8 cellular contexts compared by ENCODE assay signal in genomic region chrX:129925305-129926092, GRCh38. TPM values are rescaled to one million over a fixed set of nuclear protein-coding genes. Genes with fewer than 3 reads are reported as not detected.
A peak's percentile ranks its signal among the peaks of the same experiment; 100 is the strongest.
DNase-seq lines count a peak whose midpoint lies in the region; ATAC-seq and TF ChIP-seq lines count a peak whose summit lies in the region.

No MANE protein-coding gene starts in this region.

- H3K36me3 ChIP-seq in Caco-2 (ENCODE audit: control insufficient read depth, insufficient read depth, low read length), result no peaks in the 10 kb centered on the region; the same call in 1 of the 2 replicates

- no peaks in the 10 kb centered on the region for H3K9me3 ChIP-seq in Caco-2

- DNase-seq in Caco-2 (peak; percentile 57 to 75), H4 (ENCODE audit: low spot score) (peak; percentile 42), NCI-H345 (lab: John Stamatoyannopoulos, UW) (peak; percentile 53), dorsolateral prefrontal cortex (peak; percentile 43 to 81 (median 70)), memory B cell (ENCODE audit: low spot score in 2 of 2) (peak; percentile 68 to 70)
- DNase-seq in activated CD4-positive, alpha-beta T cell treated with anti-CD3 and anti-CD28 coated beads, Interleukin-2, amount 50 U/mL, for 4 hours, result peak; percentile 55 to 59
- DNase-seq in stimulated activated CD8-positive, alpha-beta memory T cell treated with anti-CD3 and anti-CD28 coated beads, Interleukin-2, amount 100 ng/mL, for 1 hour (ENCODE audit: low read depth in 2 of 2), result peak; percentile 35 to 53

- H3K4me3 Mint-ChIP-seq in Caco-2 (ENCODE audit: unreplicated experiment) (no peak overlapping the region), memory B cell (no peak overlapping the region)

- ATAC-seq in memory B cell (ENCODE audit: low read depth) (peak; percentile 76), GM19035 (IDR thresholded peaks at IDR 0.05; ENCODE audit: unreplicated experiment) (no peak)

- H3K4me1 ChIP-seq in Caco-2, result no peaks in the 10 kb centered on the region

- intact Hi-C loops in Caco-2 (cut with micrococcal nuclease; ENCODE audit: unreplicated experiment), result loop anchor here (1.0 to 2.0 kb wide), 2 partner anchors 103 to 135 kb away; no protein-coding TSS in a partner anchor
- intact Hi-C loops in dorsolateral prefrontal cortex (cut with DNase I), result loop anchor here (2.0 to 10.0 kb wide), 4 partner anchors 102 to 321 kb away; no protein-coding TSS in a partner anchor

- no peaks in the 10 kb centered on the region for H3K27me3 Mint-ChIP-seq in Caco-2 (ENCODE audit: insufficient read depth, unreplicated experiment)
- H3K27me3 Mint-ChIP-seq in memory B cell, result no peaks in the 10 kb centered on the region

- BruUV-seq in Caco-2 (replicated peaks; lab: Mats Ljungman, UMichigan), result no TSS peak

- CTCF ChIA-PET in Caco-2 (lab: Charles Lee), result interaction anchor here (0.6 to 1.7 kb wide), 7 partner anchors 10 to 182 kb away, joined by 3 to 28 read pairs (median 4); partner anchors contain the start of gene UTP14A

- POLR2A ChIA-PET in Caco-2 (lab: Charles Lee), result interaction anchor here (0.6 kb wide), 1 partner anchor 135 kb away, joined by 3 read pairs; no protein-coding TSS in a partner anchor

- H3K27ac Mint-ChIP-seq in Caco-2 (ENCODE audit: unreplicated experiment), result no peak overlapping the region
- H3K27ac Mint-ChIP-seq in memory B cell, result no peak overlapping the region

- H3K4me1 Mint-ChIP-seq in Caco-2 (ENCODE audit: low read depth, unreplicated experiment) (no peaks in the 10 kb centered on the region), memory B cell (peaks cover 6% of the 10 kb centered on the region)

- H3K27me3 ChIP-seq in Caco-2 (replicated peaks; ENCODE audit: control insufficient read depth, insufficient read depth, low read length), result no peaks in the 10 kb centered on the region
- H3K27me3 ChIP-seq in dorsolateral prefrontal cortex, result peaks cover 0 to 30% (median 0%) of the 10 kb centered on the region in 45 donors

- peak overlapping the region in 3 of 59 donors; percentile 5 to 12 (median 6) for H3K27ac ChIP-seq in dorsolateral prefrontal cortex

- TF ChIP-seq CTCF in Caco-2 (IDR thresholded peaks at IDR 0.05; ENCODE audit: insufficient read depth in 1 of 2, low read depth in 1 of 2, low read length in 1 of 2, severe bottlenecking in 1 of 2, unreplicated experiment in 1 of 2), result peak; percentile 54 to 59
- peak; percentile 24 to 83 (median 70) for TF ChIP-seq CTCF in dorsolateral prefrontal cortex (IDR thresholded peaks at IDR 0.05 in 54 of 56, conservative IDR thresholded peaks at IDR 0.05 in 2 of 56; ENCODE audit: low read depth in 1 of 56, partially characterized antibody in 56 of 56)

- H3K4me3 ChIP-seq in Caco-2 (ENCODE audit: low read depth, low read length) (no peak overlapping the region), dorsolateral prefrontal cortex (no peak overlapping the region)

- peaks cover 49% of the 10 kb centered on the region for H3K36me3 Mint-ChIP-seq in Caco-2 (ENCODE audit: insufficient read depth, unreplicated experiment)
- H3K36me3 Mint-ChIP-seq in memory B cell, result peaks cover 13% of the 10 kb centered on the region

- H3K9me3 Mint-ChIP-seq in Caco-2 (ENCODE audit: unreplicated experiment) (no peaks in the 10 kb centered on the region), memory B cell (no peaks in the 10 kb centered on the region)

RNA-seq across cellular contexts. Expression of gene UTP14A, which starts 19.5 kb away (rescaled TPM):
- total RNA-seq in Caco-2 (2022) (24.5 and 24.6 TPM in 2 replicates), dorsolateral prefrontal cortex (10 to 100 TPM in 102 of 120 experiments, 1 to 10 TPM in 18; 4.0 to 17.6 (median 11.9) TPM)
- 27.1 and 37.9 TPM in 2 replicates for total RNA-seq in H4 (2014; rRNA removed; shearing (Covaris generic))

RNA-seq across cellular contexts. Expression of gene BCORL1, which starts 56.9 kb away (rescaled TPM):
- 19.8 and 21.1 TPM in 2 replicates for total RNA-seq in Caco-2 (2022)
- total RNA-seq in H4 (2014; rRNA removed; shearing (Covaris generic)), result 0.46 and 1.3 TPM in 2 replicates
- 10 to 100 TPM in 118 of 120 experiments, 1 to 10 TPM in 2; 8.6 to 20.7 (median 13.9) TPM for total RNA-seq in dorsolateral prefrontal cortex
